17 cellular contexts compared by ENCODE assay signal in the genomic region with DNA sequence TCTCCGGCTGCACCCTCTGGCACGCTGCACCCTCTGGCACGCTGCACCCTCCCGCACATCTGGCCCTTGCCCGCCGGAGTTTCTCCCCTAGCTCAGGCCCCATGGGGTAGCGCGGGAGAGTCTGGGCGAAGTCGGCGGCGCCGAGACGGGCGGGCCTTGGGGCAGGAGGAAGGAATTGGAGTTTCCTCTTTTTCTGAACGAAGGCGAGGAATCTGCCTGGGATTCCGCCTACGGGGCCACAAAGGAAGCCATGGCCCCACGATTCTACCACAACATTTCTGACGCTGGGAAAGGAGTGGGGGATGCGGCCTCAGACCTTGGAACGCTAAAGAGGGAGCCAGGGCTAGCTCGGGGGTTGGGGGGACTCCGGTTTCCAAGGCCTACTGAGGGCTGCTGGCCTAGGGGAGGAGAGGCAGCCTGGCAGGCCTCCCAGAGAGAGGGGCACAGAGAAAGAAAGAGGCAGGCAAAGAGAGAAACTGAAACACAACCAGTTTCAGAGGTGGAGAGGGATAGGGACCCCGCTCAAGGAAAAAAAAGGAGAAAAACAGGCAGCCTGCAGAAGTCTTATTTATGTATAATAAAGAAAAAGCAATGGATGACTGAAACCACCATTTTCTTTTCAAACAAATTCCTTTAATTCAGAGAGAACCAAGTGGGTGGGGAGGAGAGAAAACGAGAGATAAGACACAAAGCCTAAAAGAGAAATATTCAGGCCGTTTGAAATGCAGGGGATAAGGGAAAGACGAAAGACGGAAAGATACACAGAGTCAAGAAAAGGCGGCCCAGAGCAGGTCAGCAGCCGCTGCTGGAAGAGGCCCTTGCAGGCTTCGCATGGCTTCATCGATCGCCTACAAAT. TPM values are rescaled to one million over a fixed set of nuclear protein-coding genes. Genes with fewer than 3 reads are reported as not detected.
A peak's percentile ranks its signal among the peaks of the same experiment; 100 is the strongest.
DNase-seq lines count a peak whose midpoint lies in the region; ATAC-seq, FAIRE-seq and TF ChIP-seq lines count a peak whose summit lies in the region.
"Had no signal": no experiment of that assay in that cellular context is flagged by ENCODE, and none has a peak within 500 bp of the region (broad histone marks: within the 10 kb centered on the region; RNA-seq: fewer than 3 reads in every experiment).

No MANE protein-coding gene starts in this region.

- no peak for TF ChIP-seq CTCF in WTC11 (IDR thresholded peaks at IDR 0.05)
- TF ChIP-seq CTCF in lower lobe of right lung (IDR thresholded peaks at IDR 0.05), result no peak

- no peak for ATAC-seq in stimulated activated naive CD8-positive, alpha-beta T cell treated with anti-CD3 and anti-CD28 coated beads, Interleukin-15, Interleukin-2, amounts not matched to agents 100 U/mL and 50 U/mL, for 24 hours
- ATAC-seq in WTC11, result no peak
- peak in 1 of 2 donors; percentile 4 for ATAC-seq in lower lobe of right lung
- no peak for ATAC-seq in GM21717 (IDR thresholded peaks at IDR 0.05; ENCODE audit: unreplicated experiment)

- no peaks in the 10 kb centered on the region for H3K9me3 Mint-ChIP-seq in stimulated activated naive CD8-positive, alpha-beta T cell treated with anti-CD3 and anti-CD28 coated beads, Interleukin-15, Interleukin-2, amounts not matched to agents 100 ng/mL and 50 ng/mL, for 24 hours
- H3K9me3 Mint-ChIP-seq in WTC11, result no peaks in the 10 kb centered on the region

- POLR2A ChIA-PET in WTC11 (lab: Charles Lee), result no interaction called here

- H3K9me3 ChIP-seq in lower lobe of right lung, result no peaks in the 10 kb centered on the region
- H3K9me3 ChIP-seq: prostate gland had no signal

- H3K36me3 Mint-ChIP-seq in stimulated activated naive CD8-positive, alpha-beta T cell treated with anti-CD3 and anti-CD28 coated beads, Interleukin-15, Interleukin-2, amounts not matched to agents 100 ng/mL and 50 ng/mL, for 24 hours (ENCODE audit: low read depth), result no peaks in the 10 kb centered on the region
- H3K36me3 Mint-ChIP-seq in WTC11, result no peaks in the 10 kb centered on the region

- H3K4me3 ChIP-seq in lower lobe of right lung (peak overlapping the region; percentile 36), urinary bladder (ENCODE audit: low read depth, low read length) (peak overlapping the region; percentile 16)
- H3K4me3 ChIP-seq: prostate gland had no signal

- CTCF ChIA-PET in WTC11 (lab: Charles Lee), result interaction anchor here (1.2 to 17.0 kb wide), 3 partner anchors 41 to 105 kb away, joined by 3 to 219 read pairs (median 3); partner anchors contain the start of gene PDZD7

- H3K27me3 ChIP-seq in lower lobe of right lung (ENCODE audit: low read depth), result peaks cover 100% of the 10 kb centered on the region

- H3K27ac Mint-ChIP-seq in stimulated activated naive CD8-positive, alpha-beta T cell treated with anti-CD3 and anti-CD28 coated beads, Interleukin-15, Interleukin-2, amounts not matched to agents 100 ng/mL and 50 ng/mL, for 24 hours, result peak overlapping the region; percentile 36
- H3K27ac Mint-ChIP-seq in WTC11, result no peak overlapping the region

- peaks cover 49% of the 10 kb centered on the region for H3K4me1 ChIP-seq in lower lobe of right lung
- H3K4me1 ChIP-seq in urinary bladder (ENCODE audit: insufficient read depth), result no peaks in the 10 kb centered on the region

- H3K4me1 Mint-ChIP-seq in stimulated activated naive CD8-positive, alpha-beta T cell treated with anti-CD3 and anti-CD28 coated beads, Interleukin-15, Interleukin-2, amounts not matched to agents 100 ng/mL and 50 ng/mL, for 24 hours (ENCODE audit: low read depth), result peaks cover 43% of the 10 kb centered on the region
- H3K4me1 Mint-ChIP-seq in WTC11, result peaks cover 42% of the 10 kb centered on the region

- H3K4me3 Mint-ChIP-seq in stimulated activated naive CD8-positive, alpha-beta T cell treated with anti-CD3 and anti-CD28 coated beads, Interleukin-15, Interleukin-2, amounts not matched to agents 100 ng/mL and 50 ng/mL, for 24 hours, result peak overlapping the region; percentile 40
- peak overlapping the region; percentile 57 for H3K4me3 Mint-ChIP-seq in WTC11

- intact Hi-C loops in lower lobe of right lung (cut with DNase I), result no loop called here

- H3K27ac ChIP-seq in lower lobe of right lung (no peak overlapping the region), urinary bladder (ENCODE audit: low read depth) (no peak overlapping the region)
- H3K27ac ChIP-seq: prostate gland had no signal

- H3K36me3 ChIP-seq in lower lobe of right lung (no peaks in the 10 kb centered on the region), urinary bladder (ENCODE audit: insufficient read depth) (no peaks in the 10 kb centered on the region)
- H3K36me3 ChIP-seq: prostate gland had no signal

- DNase-seq in stimulated activated naive CD8-positive, alpha-beta T cell treated with anti-CD3 and anti-CD28 coated beads, Interleukin-15, Interleukin-2, amounts not matched to agents 100 U/mL and 50 U/mL, for 24 hours, result no peak
- no peak for DNase-seq in WTC11 (ENCODE audit: low spot score)
- DNase-seq in lower lobe of right lung, result no peak
- no peak for DNase-seq in NCI-H1105 treated with DMSO at 0.1 percent for 48 hours (lab: John Stamatoyannopoulos, UW)
- DNase-seq in HTR-8/SVneo (ENCODE audit: insufficient read length, low spot score), result no peak
- DNase-seq: activated CD8-positive, alpha-beta memory T cell treated with anti-CD3 and anti-CD28 coated beads, Interleukin-2, amount 50 U/mL, for 4 hours; left colon; NCI-H1048; NCI-H524 treated with DMSO at 0.1 percent for 48 hours had no signal

- H3K27me3 Mint-ChIP-seq in stimulated activated naive CD8-positive, alpha-beta T cell treated with anti-CD3 and anti-CD28 coated beads, Interleukin-15, Interleukin-2, amounts not matched to agents 100 ng/mL and 50 ng/mL, for 24 hours, result peaks cover 87% of the 10 kb centered on the region
- peaks cover 98% of the 10 kb centered on the region for H3K27me3 Mint-ChIP-seq in WTC11 (ENCODE audit: low read depth)

- no peak for FAIRE-seq in HTR-8/SVneo (lab: Jason Lieb, UNC)
- FAIRE-seq: D721Med, GM19239 had no signal

- WGBS in urinary bladder, result 11% methylated on average over 35 of the region's 35 CpGs

TF ChIP-seq in WTC11, 78 proteins besides CTCF, POLR2A, EP300 and RAD21 (continues in another document):
- no peak for TF ChIP-seq IRF1 (CRISPR knock-in tag; IDR thresholded peaks at IDR 0.05)
- no peak for TF ChIP-seq KAT7 (CRISPR knock-in tag; IDR thresholded peaks at IDR 0.05; ENCODE audit: borderline replicate concordance)
- no peak for TF ChIP-seq CREB1 (CRISPR knock-in tag; IDR thresholded peaks at IDR 0.05)
- no peak for TF ChIP-seq ZNF512 (CRISPR knock-in tag; IDR thresholded peaks at IDR 0.05; ENCODE audit: borderline replicate concordance)
- TF ChIP-seq NR2C2 (CRISPR knock-in tag; IDR thresholded peaks at IDR 0.05), result no peak
- TF ChIP-seq, protein P1, sequence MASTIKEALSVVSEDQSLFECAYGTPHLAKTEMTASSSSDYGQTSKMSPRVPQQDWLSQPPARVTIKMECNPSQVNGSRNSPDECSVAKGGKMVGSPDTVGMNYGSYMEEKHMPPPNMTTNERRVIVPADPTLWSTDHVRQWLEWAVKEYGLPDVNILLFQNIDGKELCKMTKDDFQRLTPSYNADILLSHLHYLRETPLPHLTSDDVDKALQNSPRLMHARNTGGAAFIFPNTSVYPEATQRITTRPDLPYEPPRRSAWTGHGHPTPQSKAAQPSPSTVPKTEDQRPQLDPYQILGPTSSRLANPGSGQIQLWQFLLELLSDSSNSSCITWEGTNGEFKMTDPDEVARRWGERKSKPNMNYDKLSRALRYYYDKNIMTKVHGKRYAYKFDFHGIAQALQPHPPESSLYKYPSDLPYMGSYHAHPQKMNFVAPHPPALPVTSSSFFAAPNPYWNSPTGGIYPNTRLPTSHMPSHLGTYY (CRISPR knock-in tag; IDR thresholded peaks at IDR 0.05), result no peak
- TF ChIP-seq SOX15 (CRISPR knock-in tag; IDR thresholded peaks at IDR 0.05), result no peak
- TF ChIP-seq, protein P2, sequence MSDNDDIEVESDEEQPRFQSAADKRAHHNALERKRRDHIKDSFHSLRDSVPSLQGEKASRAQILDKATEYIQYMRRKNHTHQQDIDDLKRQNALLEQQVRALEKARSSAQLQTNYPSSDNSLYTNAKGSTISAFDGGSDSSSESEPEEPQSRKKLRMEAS (CRISPR knock-in tag; IDR thresholded peaks at IDR 0.05), result no peak
- TF ChIP-seq ZNF232 (CRISPR knock-in tag; IDR thresholded peaks at IDR 0.05), result no peak
- TF ChIP-seq RELA (CRISPR knock-in tag; IDR thresholded peaks at IDR 0.05; ENCODE audit: borderline replicate concordance), result no peak
- no peak for TF ChIP-seq ZBTB43 (CRISPR knock-in tag; IDR thresholded peaks at IDR 0.05)
- no peak for TF ChIP-seq NR1H2 (CRISPR knock-in tag; IDR thresholded peaks at IDR 0.05)
- TF ChIP-seq SMAD3 (CRISPR knock-in tag; IDR thresholded peaks at IDR 0.05; ENCODE audit: borderline replicate concordance), result no peak

RNA-seq across cellular contexts. Expression of gene TLX1, which starts 4.3 kb away (rescaled TPM):
- total RNA-seq in WTC11 (2021), result 2.1 to 4.6 TPM (median 2.3 TPM) in 3 replicates
- total RNA-seq in lower lobe of right lung, result not detected
- total RNA-seq in urinary bladder, result not detected
- not detected for polyA plus RNA-seq in urinary bladder
- total RNA-seq: SK-MEL-5, ureter had no signal
